ENCODE assay signal across 1 cellular context in the genomic region with DNA sequence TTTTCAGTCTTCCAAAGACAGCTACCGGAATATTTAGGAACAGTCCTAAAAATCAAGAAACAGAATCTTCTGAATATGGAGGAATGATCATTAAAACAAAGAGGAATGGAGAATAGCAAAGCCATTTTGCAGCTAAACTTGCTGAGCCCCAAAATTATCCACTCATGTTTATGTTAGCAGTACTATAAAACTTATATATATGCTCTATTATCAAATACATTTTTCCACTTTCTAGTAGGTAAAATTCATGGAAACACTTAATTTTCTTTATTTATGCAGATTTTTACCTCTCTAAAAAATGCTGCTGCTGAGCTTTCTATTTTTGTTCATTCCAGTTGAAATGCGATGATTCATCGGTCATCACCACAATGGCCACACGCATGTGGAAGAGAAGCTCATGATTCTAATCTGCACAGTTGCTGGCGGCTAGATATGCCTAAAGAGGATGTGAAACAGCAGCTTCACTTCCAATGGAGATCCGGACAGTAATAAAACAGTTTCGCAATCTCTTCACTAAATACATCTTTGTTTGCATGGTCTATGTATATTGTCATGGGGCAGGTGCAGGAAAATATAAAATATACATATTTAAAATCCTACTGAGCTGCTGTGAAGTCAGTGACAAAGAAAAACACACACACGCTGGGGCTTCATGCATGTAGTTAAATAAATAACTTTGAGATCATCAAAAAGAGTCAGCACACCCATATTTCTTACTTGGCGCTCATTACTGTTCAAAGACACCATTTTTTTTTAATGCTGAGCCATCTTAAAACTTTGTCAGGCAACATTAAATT.
TF ChIP-seq lines count a peak whose summit lies in the region.

No MANE protein-coding gene starts in this region.

TF ChIP-seq in WTC11, 78 proteins besides CTCF, POLR2A, EP300 and RAD21 (continued from another document):
- TF ChIP-seq ARID4B (CRISPR knock-in tag; IDR thresholded peaks at IDR 0.05; ENCODE audit: borderline replicate concordance) (no peak), CREB1 (CRISPR knock-in tag; IDR thresholded peaks at IDR 0.05) (no peak)
